In genomic region chr19:41439441-41440222, GRCh38 we compare ENCODE assay signal across 8 cellular contexts. TPM values are rescaled to one million over a fixed set of nuclear protein-coding genes. Genes with fewer than 3 reads are reported as not detected.
DNase-seq lines count a peak whose midpoint lies in the region; TF ChIP-seq lines count a peak whose summit lies in the region.

Gene DMAC2, minus strand, starts transcription at chr19:41439912. Its CDS starts 13 bp downstream, at chr19:41439899.

- H3K36me3 Mint-ChIP-seq in H9 (ENCODE audit: insufficient read depth in 1 of 3, low read depth in 3 of 3) (peaks cover 6 to 16% (median 10%) of the 10 kb centered on the region in 3 experiments), neural crest cell (ENCODE audit: low read depth) (peaks cover 2% of the 10 kb centered on the region)

- H3K27ac Mint-ChIP-seq in H9 (no peak within 1 kb of the TSS; a peak in 1 of 7 replicates), neural crest cell (ENCODE audit: unreplicated experiment) (peak within 1 kb of the TSS; percentile 15)

- no peaks in the 10 kb centered on the region for H3K79me2 ChIP-seq in H9 (ENCODE audit: insufficient read depth, low read length)

- H2BK5ac ChIP-seq in H9 (ENCODE audit: insufficient read length, low read length): peak within 1 kb of the TSS; percentile 7

- peaks cover 0 to 4% of the 10 kb centered on the region in 2 experiments; a peak in 1 of 4 replicates for H3K4me1 Mint-ChIP-seq in H9
- peaks cover 11% of the 10 kb centered on the region for H3K4me1 Mint-ChIP-seq in neural crest cell

- peak within 1 kb of the TSS; percentile 5 for H4K5ac ChIP-seq in H9 (ENCODE audit: insufficient read length, low read depth, low read length)

- DNase-seq in GDM1 (lab: John Stamatoyannopoulos, UW) (peak; percentile 95), H9 (peak; percentile 98), M059J (ENCODE audit: low read depth) (peak; percentile 99), SHP77 (lab: John Stamatoyannopoulos, UW) (peak; percentile 98 to 99), foreskin fibroblast (peak; percentile 95 to 98), neural crest cell (ENCODE audit: low read depth, low spot score) (peak; percentile 83)
- DNase-seq in activated effector memory CD4-positive, alpha-beta T cell treated with Interleukin-2 at 50 U/mL for 16 hours: peak; percentile 90

- no peak within 1 kb of the TSS for H2BK12ac ChIP-seq in H9 (ENCODE audit: insufficient read length, low read depth, low read length)

- H3K14ac ChIP-seq in H9 (ENCODE audit: insufficient read depth, low read length): peak within 1 kb of the TSS; percentile 94

- H2BK15ac ChIP-seq in H9 (ENCODE audit: low read depth, low read length): no peak within 1 kb of the TSS; the same call in 1 of the 2 replicates

- no peaks in the 10 kb centered on the region for H3K9me3 ChIP-seq in H9 (ENCODE audit: control insufficient read depth, low read depth, low read length)
- H3K9me3 ChIP-seq in stomach smooth muscle (ENCODE audit: control insufficient read depth in 2 of 2, low read length in 2 of 2): no peaks in the 10 kb centered on the region

- no peaks in the 10 kb centered on the region; the same call in 1 of the 2 replicates for H3K4me1 ChIP-seq in H9 (ENCODE audit: insufficient read depth, low read length)
- H3K4me1 ChIP-seq in stomach smooth muscle (ENCODE audit: control insufficient read depth, insufficient read depth, low read length): peaks cover 3% of the 10 kb centered on the region

- H3K4ac ChIP-seq in H9 (ENCODE audit: low read depth, low read length): no peak within 1 kb of the TSS

- no peak within 1 kb of the TSS for H4K8ac ChIP-seq in H9 (replicated peaks; ENCODE audit: insufficient read length, low read depth, low read length)

- no CpG with 5 or more reads among the region's 40 CpGs for WGBS in H9 (ENCODE audit: extremely low coverage, insufficient read length, low lambda C conversion rate)

- H3K4me2 ChIP-seq in H9 (ENCODE audit: insufficient read depth, insufficient read length, low read length): peak within 1 kb of the TSS; percentile 84

- H3K36me3 ChIP-seq in stomach smooth muscle (ENCODE audit: control insufficient read depth in 2 of 2, insufficient read depth in 2 of 2, low read length in 2 of 2): peaks cover 0 to 12% of the 10 kb centered on the region in 2 donors

- H3K9me3 Mint-ChIP-seq in H9 (peaks cover 0 to 3% of the 10 kb centered on the region in 2 experiments; a peak in 1 of 5 replicates), neural crest cell (no peaks in the 10 kb centered on the region)

- no peak within 1 kb of the TSS for H2BK20ac ChIP-seq in H9 (ENCODE audit: low read depth, low read length, poor library complexity, severe bottlenecking)

- H3K23ac ChIP-seq in H9 (ENCODE audit: insufficient read length, low read depth, low read length): no peak within 1 kb of the TSS

- H3K79me1 ChIP-seq in H9 (ENCODE audit: insufficient read depth, low read depth, low read length, poor library complexity, severe bottlenecking): peaks cover 3% of the 10 kb centered on the region

- peak within 1 kb of the TSS; percentile 95 for H3K18ac ChIP-seq in H9 (ENCODE audit: insufficient read length, low read depth, low read length)

- H4K20me1 ChIP-seq in H9 (ENCODE audit: control insufficient read depth, insufficient read depth, insufficient read length): no peaks in the 10 kb centered on the region

- H3K27me3 ChIP-seq in H9 (ENCODE audit: insufficient read depth, low read length): no peaks in the 10 kb centered on the region
- H3K27me3 ChIP-seq in stomach smooth muscle (ENCODE audit: control insufficient read depth in 1 of 2, insufficient read depth in 2 of 2, low read length in 2 of 2): peaks cover 0 to 8% of the 10 kb centered on the region in 2 donors

- no peak within 1 kb of the TSS for H2BK120ac ChIP-seq in H9 (ENCODE audit: low read depth, low read length, poor library complexity, severe bottlenecking)

- no peak within 1 kb of the TSS for H4K91ac ChIP-seq in H9 (ENCODE audit: insufficient read length, low read depth, low read length)

- no peak within 1 kb of the TSS; a peak in 1 of 5 replicates for H3K4me3 Mint-ChIP-seq in H9
- H3K4me3 Mint-ChIP-seq in neural crest cell: peak within 1 kb of the TSS; percentile 47

- H3K27me3 Mint-ChIP-seq in H9 (ENCODE audit: low read depth): peaks cover 9% of the 10 kb centered on the region
- peaks cover 28% of the 10 kb centered on the region for H3K27me3 Mint-ChIP-seq in neural crest cell (ENCODE audit: low read depth)

- no peak within 1 kb of the TSS for H3T11ph ChIP-seq in H9 (ENCODE audit: low read length)

- H3K9ac ChIP-seq in H9 (ENCODE audit: extremely low read depth, insufficient read length, low read length): peak within 1 kb of the TSS; percentile 97
- peak within 1 kb of the TSS; percentile 91 to 95 for H3K9ac ChIP-seq in stomach smooth muscle (ENCODE audit: low read length in 2 of 2)

- H2AFZ ChIP-seq in H9 (ENCODE audit: low read length): no peak within 1 kb of the TSS

- no peaks in the 10 kb centered on the region for H3K23me2 ChIP-seq in H9 (ENCODE audit: insufficient read length, low read depth, low read length, poor library complexity, severe bottlenecking)

- H3K27ac ChIP-seq in H9 (ENCODE audit: insufficient read length, low read depth, low read length): no peak within 1 kb of the TSS
- H3K27ac ChIP-seq in stomach smooth muscle (ENCODE audit: low read length): peak within 1 kb of the TSS; percentile 96

- H3K4me3 ChIP-seq in foreskin fibroblast (ENCODE audit: low read depth in 1 of 2, low read length in 2 of 2) (peak within 1 kb of the TSS; percentile 57 to 99), stomach smooth muscle (ENCODE audit: low read length in 2 of 2) (peak within 1 kb of the TSS; percentile 98 to 99)

- H3K56ac ChIP-seq in H9 (ENCODE audit: insufficient read length, low read depth, low read length): no peak within 1 kb of the TSS

- TF ChIP-seq CTCF in H9 (conservative IDR thresholded peaks at IDR 0.05) (peak; percentile 67), foreskin fibroblast (IDR thresholded peaks at IDR 0.05; ENCODE audit: low read depth, low read length) (peak; percentile 36), neural crest cell (conservative IDR thresholded peaks at IDR 0.05) (no peak)

- no peak within 1 kb of the TSS for H2AK5ac ChIP-seq in H9 (ENCODE audit: insufficient read length, low read length)

RNA-seq across cellular contexts. Expression of gene DMAC2, which starts in this region (rescaled TPM):
- total RNA-seq in H9 (2021) (70.5 and 74.7 TPM in 2 replicates), neural crest cell (62.2 and 63.1 TPM in 2 replicates)
- 52.1 and 57.2 TPM in 2 replicates for total RNA-seq in M059J (2014; rRNA removed; shearing (Covaris generic))
